ENCODE assay signal across 8 cellular contexts in genomic region chr5:6579535-6579934, GRCh38.
"Had no signal": no experiment of that assay in that cellular context is flagged by ENCODE, and none has a peak within 500 bp of the region (broad histone marks: within the 10 kb centered on the region; RNA-seq: fewer than 3 reads in every experiment).

No MANE protein-coding gene starts in this region.

- H3K36me3 ChIP-seq: HAP-1 had no signal

- H3K27ac ChIP-seq: GM23248, HL-60 had no signal

- H3K4me3 ChIP-seq: GM23248, HAP-1 had no signal

- DNase-seq: GM23248, GOT3, H7, HFFc6 had no signal

- H3K9me3 ChIP-seq: HAP-1 had no signal

- H3K4me1 ChIP-seq: HAP-1 had no signal

- ATAC-seq: HCT116, HepG2 had no signal
